ENCODE assay signal across 12 cellular contexts in the genomic region with DNA sequence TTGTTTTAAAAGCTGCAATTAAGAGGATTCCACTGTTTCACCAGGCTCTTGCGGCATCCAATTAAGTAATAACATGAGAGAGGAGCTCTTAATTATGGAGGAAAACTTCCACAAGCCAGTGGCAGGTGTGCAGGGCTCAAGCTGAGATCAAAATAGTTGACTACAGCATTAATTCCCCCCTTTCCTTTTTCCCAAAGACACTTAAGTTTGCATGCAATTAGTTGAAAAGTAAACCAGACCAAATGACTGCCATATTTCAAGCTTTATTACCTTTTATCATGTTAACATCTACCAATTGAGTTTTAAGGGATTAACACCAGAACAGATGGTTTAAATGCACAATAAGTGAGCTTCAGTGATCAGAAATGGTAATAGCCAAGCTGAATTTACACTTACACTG.
"Had no signal": no experiment of that assay in that cellular context is flagged by ENCODE, and none has a peak within 500 bp of the region (broad histone marks: within the 10 kb centered on the region; RNA-seq: fewer than 3 reads in every experiment).

No MANE protein-coding gene starts in this region.

- DNase-seq: activated CD4-positive, alpha-beta T cell treated with anti-CD3 and anti-CD28 coated beads for 4 hours; activated CD8-positive, alpha-beta memory T cell treated with anti-CD3 and anti-CD28 coated beads, Interleukin-2, amount 50 U/mL, for 4 hours; activated CD8-positive, alpha-beta T cell treated with anti-CD3 and anti-CD28 coated beads for 36 hours; activated effector memory CD4-positive, alpha-beta T cell treated with anti-CD3 and anti-CD28 coated beads, Interleukin-2, amount 50 U/mL, for 16 hours; activated T-cell treated with anti-CD3 and anti-CD28 coated beads, Interleukin-2, amount 50 U/mL, for 48 hours; central memory CD4-positive, alpha-beta T cell; colonic mucosa; hippocampal formation; mesendoderm; occipital lobe; upper lobe of right lung had no signal

- H3K36me3 ChIP-seq: colonic mucosa, thoracic aorta, upper lobe of right lung had no signal

- H3K27ac ChIP-seq: colonic mucosa, thoracic aorta, upper lobe of right lung had no signal

- H3K9me3 ChIP-seq: colonic mucosa, thoracic aorta, upper lobe of right lung had no signal

- H3K4me3 ChIP-seq: colonic mucosa, thoracic aorta, upper lobe of right lung had no signal

- H3K27me3 ChIP-seq: colonic mucosa, upper lobe of right lung had no signal
